ENCODE assay signal across 11 cellular contexts in the genomic region with DNA sequence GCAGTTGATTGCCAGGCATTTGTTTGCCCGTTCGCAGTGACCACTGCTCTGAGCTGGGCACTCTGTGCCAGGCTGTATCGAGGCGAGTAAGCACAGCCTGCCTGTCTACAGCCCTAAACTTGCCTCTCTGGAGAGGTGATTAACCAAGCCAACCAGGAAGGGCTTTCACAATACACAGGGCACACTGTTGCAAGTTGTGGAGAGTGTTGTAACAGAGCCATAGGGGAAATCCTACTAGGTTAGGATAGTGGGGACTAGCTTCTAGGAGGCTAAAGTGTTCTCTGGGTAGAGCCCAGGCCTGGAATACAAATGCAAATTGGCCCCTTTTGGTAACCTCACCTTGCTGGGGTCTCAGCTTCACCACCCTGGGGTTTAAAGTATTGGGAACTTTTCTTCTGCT. TPM values are rescaled to one million over a fixed set of nuclear protein-coding genes. Genes with fewer than 3 reads are reported as not detected.
DNase-seq lines count a peak whose midpoint lies in the region; ATAC-seq and TF ChIP-seq lines count a peak whose summit lies in the region.
"Had no signal": no experiment of that assay in that cellular context is flagged by ENCODE, and none has a peak within 500 bp of the region (broad histone marks: within the 10 kb centered on the region; RNA-seq: fewer than 3 reads in every experiment).

No MANE protein-coding gene starts in this region.

- H3K27ac Mint-ChIP-seq in CD4-positive, CD25-positive, alpha-beta regulatory T cell: peak overlapping the region; percentile 26 to 86 (median 81)
- H3K27ac Mint-ChIP-seq in naive thymus-derived CD4-positive, alpha-beta T cell: peak overlapping the region in 6 of 9 donors; percentile 14 to 81 (median 58)

- intact Hi-C loops in naive thymus-derived CD4-positive, alpha-beta T cell (cut with micrococcal nuclease): no loop called here

- DNase-seq in CD4-positive, CD25-positive, alpha-beta regulatory T cell: no peak
- DNase-seq in MV-4-11 (lab: John Stamatoyannopoulos, UW) (peak; percentile 86), epithelial cell of esophagus (ENCODE audit: low read depth) (peak; percentile 88), UCSD-AML1 (lab: John Stamatoyannopoulos, UW; ENCODE audit: unreplicated experiment) (no peak), NCI-H226 (no peak)
- DNase-seq in naive thymus-derived CD4-positive, alpha-beta T cell: no peak
- DNase-seq: activated effector memory CD4-positive, alpha-beta T cell treated with Interleukin-2 at 50 U/mL for 16 hours; heart right ventricle; NCI-H146 had no signal

- H3K9me3 ChIP-seq in CD4-positive, CD25-positive, alpha-beta regulatory T cell (ENCODE audit: control insufficient read depth in 2 of 2, low read length in 2 of 2): no peaks in the 10 kb centered on the region
- H3K9me3 ChIP-seq in naive thymus-derived CD4-positive, alpha-beta T cell (ENCODE audit: control insufficient read depth in 2 of 3, low read length in 3 of 3): no peaks in the 10 kb centered on the region
- H3K9me3 ChIP-seq: heart right ventricle had no signal

- POLR2A ChIA-PET in naive thymus-derived CD4-positive, alpha-beta T cell (lab: Charles Lee): interaction anchor here (1.2 kb wide), 1 partner anchor 24 kb away, joined by 3 read pairs; no protein-coding TSS in a partner anchor

- H3K4me1 ChIP-seq in CD4-positive, CD25-positive, alpha-beta regulatory T cell (ENCODE audit: control insufficient read depth, insufficient read depth, low read length, poor library complexity, severe bottlenecking): peaks cover 10% of the 10 kb centered on the region
- peaks cover 6 to 18% of the 10 kb centered on the region in 2 donors for H3K4me1 ChIP-seq in naive thymus-derived CD4-positive, alpha-beta T cell (ENCODE audit: control insufficient read depth in 2 of 2, insufficient read depth in 2 of 2, low read length in 2 of 2)

- no peak overlapping the region for H3K4me3 ChIP-seq in CD4-positive, CD25-positive, alpha-beta regulatory T cell (ENCODE audit: low read depth, low read length)
- no peak overlapping the region for H3K4me3 ChIP-seq in epithelial cell of esophagus (ENCODE audit: low read length)
- no peak overlapping the region for H3K4me3 ChIP-seq in naive thymus-derived CD4-positive, alpha-beta T cell (ENCODE audit: low read length)
- H3K4me3 ChIP-seq: heart right ventricle had no signal

- H3K4me3 Mint-ChIP-seq in CD4-positive, CD25-positive, alpha-beta regulatory T cell: no peak overlapping the region
- H3K4me3 Mint-ChIP-seq in naive thymus-derived CD4-positive, alpha-beta T cell: peak overlapping the region in 1 of 10 donors; percentile 6

- H3K27ac ChIP-seq in CD4-positive, CD25-positive, alpha-beta regulatory T cell (ENCODE audit: insufficient read depth, low read length, poor library complexity, severe bottlenecking): no peak overlapping the region
- H3K27ac ChIP-seq in naive thymus-derived CD4-positive, alpha-beta T cell (ENCODE audit: low read depth, low read length): no peak overlapping the region

- no peak for TF ChIP-seq CTCF in epithelial cell of esophagus (IDR thresholded peaks at IDR 0.05; ENCODE audit: insufficient read depth, low read depth, low read length, missing control alignments)

- peaks cover 13% of the 10 kb centered on the region for H3K36me3 ChIP-seq in CD4-positive, CD25-positive, alpha-beta regulatory T cell (ENCODE audit: control insufficient read depth, insufficient read depth, low read length)
- no peaks in the 10 kb centered on the region for H3K36me3 ChIP-seq in naive thymus-derived CD4-positive, alpha-beta T cell (ENCODE audit: control insufficient read depth in 2 of 3, insufficient read depth in 3 of 3, low read length in 3 of 3)
- H3K36me3 ChIP-seq: heart right ventricle had no signal

- peaks cover 17% of the 10 kb centered on the region for H3K36me3 Mint-ChIP-seq in CD4-positive, CD25-positive, alpha-beta regulatory T cell
- H3K36me3 Mint-ChIP-seq in naive thymus-derived CD4-positive, alpha-beta T cell: peaks cover 0 to 10% (median under 1%) of the 10 kb centered on the region in 5 donors

- H3K27me3 ChIP-seq in CD4-positive, CD25-positive, alpha-beta regulatory T cell (ENCODE audit: control insufficient read depth, insufficient read depth, low read length): no peaks in the 10 kb centered on the region
- no peaks in the 10 kb centered on the region for H3K27me3 ChIP-seq in naive thymus-derived CD4-positive, alpha-beta T cell (ENCODE audit: control insufficient read depth in 2 of 2, insufficient read depth in 2 of 2, low read length in 2 of 2)
- H3K27me3 ChIP-seq: heart right ventricle had no signal

- no peaks in the 10 kb centered on the region for H3K9me3 Mint-ChIP-seq in CD4-positive, CD25-positive, alpha-beta regulatory T cell
- no peaks in the 10 kb centered on the region for H3K9me3 Mint-ChIP-seq in naive thymus-derived CD4-positive, alpha-beta T cell

- no peaks in the 10 kb centered on the region for H3K27me3 Mint-ChIP-seq in CD4-positive, CD25-positive, alpha-beta regulatory T cell
- H3K27me3 Mint-ChIP-seq in naive thymus-derived CD4-positive, alpha-beta T cell: no peaks in the 10 kb centered on the region

- CTCF ChIA-PET in naive thymus-derived CD4-positive, alpha-beta T cell (lab: Charles Lee): interaction anchor here (0.6 to 3.8 kb wide), 2 partner anchors 57 to 61 kb away, joined by 3 to 39 read pairs; no protein-coding TSS in a partner anchor

- peaks cover 27 to 78% (median 56%) of the 10 kb centered on the region in 4 donors for H3K4me1 Mint-ChIP-seq in CD4-positive, CD25-positive, alpha-beta regulatory T cell
- H3K4me1 Mint-ChIP-seq in naive thymus-derived CD4-positive, alpha-beta T cell: peaks cover 24 to 87% (median 55%) of the 10 kb centered on the region in 7 donors

- no peak for ATAC-seq in CD4-positive, CD25-positive, alpha-beta regulatory T cell (ENCODE audit: low read depth in 2 of 2)
- peak; percentile 72 for ATAC-seq in naive thymus-derived CD4-positive, alpha-beta T cell
- ATAC-seq in GM19467 (IDR thresholded peaks at IDR 0.05; ENCODE audit: unreplicated experiment): no peak
- no peak for ATAC-seq in GM18517 (IDR thresholded peaks at IDR 0.05; ENCODE audit: unreplicated experiment)

RNA-seq across cellular contexts. Expression of a gene that starts 23.8 kb away (rescaled TPM):
- total RNA-seq in CD4-positive, CD25-positive, alpha-beta regulatory T cell: 221 TPM
- 10 to 100 TPM; 16.8 to 20.9 (median 18.9) TPM for polyA plus RNA-seq in CD4-positive, CD25-positive, alpha-beta regulatory T cell
- 100 to 1,000 TPM in 4 of 5 experiments, 10 to 100 TPM in 1; 58.3 to 142 (median 127) TPM for total RNA-seq in naive thymus-derived CD4-positive, alpha-beta T cell
- 10 to 100 TPM; 16.3 to 24.8 TPM for polyA plus RNA-seq in naive thymus-derived CD4-positive, alpha-beta T cell

Comparison
In these comparisons a context has a peak if more than half of its experiments do, and no peak if none do; other contexts are left out.
1. DNase-seq: peak in MV-4-11 (single experiment) and epithelial cell of esophagus (single experiment); none in CD4-positive, CD25-positive, alpha-beta regulatory T cell (0 of 3), naive thymus-derived CD4-positive, alpha-beta T cell (0 of 9), UCSD-AML1 (single experiment) and NCI-H226 (single experiment).